ENCODE assay signal across 25 cellular contexts in the genomic region with DNA sequence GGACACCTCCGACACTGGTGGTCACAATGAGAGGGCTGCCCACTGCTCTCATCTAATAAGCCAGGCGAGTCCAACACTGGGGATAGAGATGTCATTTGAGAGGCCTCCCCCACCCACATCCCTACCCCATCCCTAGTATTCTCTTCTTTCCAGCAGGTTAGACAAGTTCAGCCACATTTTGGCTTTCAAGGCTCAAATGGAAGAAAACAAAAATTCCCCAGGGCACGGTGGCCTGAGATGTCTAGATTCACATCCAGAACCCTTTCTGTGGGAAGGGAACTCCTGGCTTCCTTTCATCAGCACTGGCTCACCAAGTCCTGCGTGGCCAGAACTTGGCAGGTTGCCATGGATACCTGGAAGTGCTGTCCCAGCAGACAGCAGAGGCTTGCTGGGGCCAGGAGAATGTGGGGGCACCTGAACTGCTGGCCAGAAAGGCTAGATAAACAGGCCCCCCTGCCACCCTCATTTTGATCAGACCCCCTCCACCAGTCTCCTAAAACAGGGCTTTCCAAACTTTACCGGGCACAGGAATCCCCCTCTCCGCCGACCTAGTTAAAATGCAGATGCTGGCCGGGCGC. TPM values are rescaled to one million over a fixed set of nuclear protein-coding genes. Genes with fewer than 3 reads are reported as not detected.
DNase-seq lines count a peak whose midpoint lies in the region; ATAC-seq and TF ChIP-seq lines count a peak whose summit lies in the region.
"Had no signal": no experiment of that assay in that cellular context is flagged by ENCODE, and none has a peak within 500 bp of the region (broad histone marks: within the 10 kb centered on the region; RNA-seq: fewer than 3 reads in every experiment).

No MANE protein-coding gene starts in this region.

- no peak overlapping the region for H3K4me3 ChIP-seq in osteoblast (ENCODE audit: insufficient read depth, low read length)
- H3K4me3 ChIP-seq: Peyer's patch, SK-N-MC had no signal

- no peaks in the 10 kb centered on the region for H3K4me1 ChIP-seq in osteoblast (ENCODE audit: insufficient read depth, low read length)

- DNase-seq in DMS53 (lab: John Stamatoyannopoulos, UW) (peak; percentile 17), DMS53 treated with DMSO at 0.1 percent for 48 hours (lab: John Stamatoyannopoulos, UW; ENCODE audit: unreplicated experiment) (no peak), RPMI8226 (peak; percentile 23), osteoblast (ENCODE audit: insufficient read length, low spot score, missing footprints) (peak; percentile 71), amniotic stem cell (lab: John Stamatoyannopoulos, UW) (no peak)
- no peak for DNase-seq in activated naive CD4-positive, alpha-beta T cell treated with anti-CD3 and anti-CD28 coated beads, Interleukin-2, amount 50 U/mL, for 16 hours
- DNase-seq: CD4-positive, CD25-positive, alpha-beta regulatory T cell; EL; GF-D8; Kasumi-1; NCI-H1092 treated with DMSO at 0.1 percent for 48 hours; NCI-H1930; NCI-H2227 treated with DMSO at 0.1 percent for 48 hours; NCI-H526 treated with DMSO at 0.1 percent for 48 hours; NK-92 treated with Interleukin-12 subunit alpha and Interleukin-12 subunit beta, amount 100 ng/mL, for 24 hours; Peyer's patch; SIG-M5 had no signal

- no peaks in the 10 kb centered on the region for H4K20me1 ChIP-seq in osteoblast (ENCODE audit: insufficient read depth, low read length)

- H3K9me3 ChIP-seq in osteoblast (ENCODE audit: low read depth, low read length), result no peaks in the 10 kb centered on the region
- H3K9me3 ChIP-seq: Peyer's patch had no signal

- ATAC-seq in HG03108 (IDR thresholded peaks at IDR 0.05; ENCODE audit: unreplicated experiment), result no peak

- no peak for TF ChIP-seq EP300 in Ishikawa (IDR thresholded peaks at IDR 0.05; ENCODE audit: borderline replicate concordance)

- no peaks in the 10 kb centered on the region for H3K36me3 ChIP-seq in osteoblast (ENCODE audit: insufficient read depth, low read length)
- H3K36me3 ChIP-seq: Peyer's patch had no signal

- TF ChIP-seq CTCF in osteoblast (IDR thresholded peaks at IDR 0.05; ENCODE audit: extremely low read depth, low read depth, low read length), result no peak

- H3K27me3 ChIP-seq in osteoblast (ENCODE audit: insufficient read depth, low read length), result no peaks in the 10 kb centered on the region
- H3K27me3 ChIP-seq: Peyer's patch had no signal

- no peak overlapping the region for H2AFZ ChIP-seq in osteoblast (ENCODE audit: low read length)

- no peak for TF ChIP-seq RAD21 in Ishikawa (IDR thresholded peaks at IDR 0.05; ENCODE audit: low read depth)

- no peak overlapping the region for H3K27ac ChIP-seq in osteoblast (ENCODE audit: low read depth, low read length)
- H3K27ac ChIP-seq: 22Rv1, HL-60, Peyer's patch, SK-N-MC had no signal

- H3K79me2 ChIP-seq in osteoblast (ENCODE audit: insufficient read depth, low read length), result no peaks in the 10 kb centered on the region

- H3K4me2 ChIP-seq in osteoblast (ENCODE audit: insufficient read depth, low read length), result no peak overlapping the region

TF ChIP-seq in Ishikawa, 13 proteins besides CTCF, POLR2A, EP300 and RAD21:
- TF ChIP-seq TCF12 (IDR thresholded peaks at IDR 0.05; ENCODE audit: low read depth), result no peak
- no peak for TF ChIP-seq TEAD4 (IDR thresholded peaks at IDR 0.05)
- TF ChIP-seq NFIC (IDR thresholded peaks at IDR 0.05), result peak; percentile 29; the same call in 1 of the 2 replicates
- no peak for TF ChIP-seq YY1 (IDR thresholded peaks at IDR 0.05; ENCODE audit: low read depth)
- no peak for TF ChIP-seq CEBPB (IDR thresholded peaks at IDR 0.05)

RNA-seq across cellular contexts. Expression of a gene that starts 1.3 kb away (rescaled TPM):
- total RNA-seq in osteoblast, result not detected in 2 replicates
- total RNA-seq: M059J; NCI-H460; Peyer's patch; T-helper 1 cell treated with Interleukin-12 subunit alpha and Interleukin-12 subunit beta and Interleukin-4 antibody, amounts not matched to agents 30 ng/mL and 1 ng/mL, for 36 hours had no signal

Comparison
In these comparisons a context has a peak if more than half of its experiments do, and no peak if none do; other contexts are left out.
1. DNase-seq: peak in DMS53 (single experiment), RPMI8226 (single experiment) and osteoblast (single experiment); none in DMS53 treated with DMSO at 0.1 percent for 48 hours (single experiment), activated naive CD4-positive, alpha-beta T cell treated with anti-CD3 and anti-CD28 coated beads, Interleukin-2, amount 50 U/mL, for 16 hours (single experiment) and amniotic stem cell (single experiment).